In genomic region chr19:20244356-20244755, GRCh38 we compare ENCODE assay signal across 31 cellular contexts.
DNase-seq lines count a peak whose midpoint lies in the region; ATAC-seq and TF ChIP-seq lines count a peak whose summit lies in the region.
"Had no signal": no experiment of that assay in that cellular context is flagged by ENCODE, and none has a peak within 500 bp of the region (broad histone marks: within the 10 kb centered on the region; RNA-seq: fewer than 3 reads in every experiment).

No MANE protein-coding gene starts in this region.

- no peak overlapping the region for H2BK15ac ChIP-seq in mesenchymal stem cell (ENCODE audit: low read depth, poor library complexity, severe bottlenecking)

- H3K36me3 ChIP-seq in mesenchymal stem cell (ENCODE audit: control insufficient read depth in 1 of 2, insufficient read depth in 2 of 2, low read depth in 1 of 2, low read length in 2 of 2): no peaks in the 10 kb centered on the region
- H3K36me3 ChIP-seq: BE2C, HAP-1, lower lobe of right lung, pancreas had no signal

- no peak overlapping the region for H2AFZ ChIP-seq in mesenchymal stem cell (ENCODE audit: low read depth, low read length)

- no peak overlapping the region for H3K14ac ChIP-seq in mesenchymal stem cell (ENCODE audit: low read length in 2 of 2)

- peak overlapping the region; percentile 72 for H3K27ac Mint-ChIP-seq in activated CD8-positive, alpha-beta memory T cell treated with anti-CD3 and anti-CD28 coated beads, Interleukin-2, amount 10 ng/mL, durations not matched to agents 7 days and 5 days
- H3K27ac Mint-ChIP-seq in IgD-negative memory B cell (peak overlapping the region in 2 of 3 donors; percentile 22 to 72), natural killer cell (peak overlapping the region; percentile 60 to 78)
- peak overlapping the region; percentile 86 for H3K27ac Mint-ChIP-seq in activated T-helper 17 cell treated with anti-CD3 and anti-CD28 coated beads, Interleukin-2, amount 50 U/mL, for 72 hours
- H3K27ac Mint-ChIP-seq: activated naive CD4-positive, alpha-beta T cell treated with anti-CD3 and anti-CD28 coated beads for 36 hours; T-helper 2 cell treated with Interferon-gamma antibody and Interleukin-4, amounts not matched to agents 5 μg/mL and 100 μg/mL, for 36 hours; type B pancreatic cell had no signal

- ATAC-seq in activated CD8-positive, alpha-beta memory T cell treated with anti-CD3 and anti-CD28 coated beads, Interleukin-2, amount 10 ng/mL, durations not matched to agents 7 days and 5 days: peak; percentile 81
- ATAC-seq in activated T-helper 17 cell treated with anti-CD3 and anti-CD28 coated beads, Interleukin-2, amount 50 U/mL, for 72 hours (replicated peaks): peak; percentile 84
- ATAC-seq in natural killer cell: peak; percentile 77 to 97 (median 94)
- ATAC-seq: lower lobe of right lung, mucosa of descending colon, pancreas, SK-N-SH treated with all-trans-retinoic acid at 6 μM for 48 hours had no signal

- H4K8ac ChIP-seq in mesenchymal stem cell (ENCODE audit: low read length): no peak overlapping the region

- no peak overlapping the region for H3K9ac ChIP-seq in mesenchymal stem cell (ENCODE audit: low read length)

- H2BK12ac ChIP-seq in mesenchymal stem cell (ENCODE audit: low read length in 2 of 2): no peak overlapping the region

- no peaks in the 10 kb centered on the region for H3K27me3 Mint-ChIP-seq in activated CD8-positive, alpha-beta memory T cell treated with anti-CD3 and anti-CD28 coated beads, Interleukin-2, amount 10 ng/mL, durations not matched to agents 7 days and 5 days
- no peaks in the 10 kb centered on the region for H3K27me3 Mint-ChIP-seq in IgD-negative memory B cell
- H3K27me3 Mint-ChIP-seq in activated T-helper 17 cell treated with anti-CD3 and anti-CD28 coated beads, Interleukin-2, amount 50 U/mL, for 72 hours: no peaks in the 10 kb centered on the region
- no peaks in the 10 kb centered on the region for H3K27me3 Mint-ChIP-seq in natural killer cell (ENCODE audit: low read depth in 2 of 2)
- H3K27me3 Mint-ChIP-seq: type B pancreatic cell had no signal

- no peak overlapping the region for H3K4ac ChIP-seq in mesenchymal stem cell (ENCODE audit: low read depth in 1 of 2, low read length in 2 of 2)

- peaks cover 16% of the 10 kb centered on the region for H3K36me3 Mint-ChIP-seq in activated CD8-positive, alpha-beta memory T cell treated with anti-CD3 and anti-CD28 coated beads, Interleukin-2, amount 10 ng/mL, durations not matched to agents 7 days and 5 days
- H3K36me3 Mint-ChIP-seq in IgD-negative memory B cell: no peaks in the 10 kb centered on the region
- H3K36me3 Mint-ChIP-seq in activated T-helper 17 cell treated with anti-CD3 and anti-CD28 coated beads, Interleukin-2, amount 50 U/mL, for 72 hours (ENCODE audit: low read depth): no peaks in the 10 kb centered on the region
- H3K36me3 Mint-ChIP-seq in natural killer cell: no peaks in the 10 kb centered on the region
- H3K36me3 Mint-ChIP-seq: type B pancreatic cell had no signal

- no peaks in the 10 kb centered on the region for H3K79me1 ChIP-seq in mesenchymal stem cell (replicated peaks; ENCODE audit: low read length, poor library complexity, severe bottlenecking)

- no peak overlapping the region for H3K23ac ChIP-seq in mesenchymal stem cell (ENCODE audit: low read length in 2 of 2)

- H3K18ac ChIP-seq in mesenchymal stem cell (ENCODE audit: low read depth in 1 of 2, low read length in 2 of 2): no peak overlapping the region

- no peak overlapping the region for H3K4me2 ChIP-seq in mesenchymal stem cell (ENCODE audit: low read length, poor library complexity, severe bottlenecking)

- no peaks in the 10 kb centered on the region for H3K4me1 ChIP-seq in mesenchymal stem cell (ENCODE audit: control insufficient read depth, insufficient read depth, low read depth, low read length)
- H3K4me1 ChIP-seq: BE2C, HAP-1 had no signal

- no peak overlapping the region for H3K27ac ChIP-seq in mesenchymal stem cell (ENCODE audit: low read length, poor library complexity, severe bottlenecking)
- H3K27ac ChIP-seq: lower lobe of right lung, pancreas, skin epidermis had no signal

- peak overlapping the region; percentile 53 for H3K4me3 Mint-ChIP-seq in activated CD8-positive, alpha-beta memory T cell treated with anti-CD3 and anti-CD28 coated beads, Interleukin-2, amount 10 ng/mL, durations not matched to agents 7 days and 5 days
- H3K4me3 Mint-ChIP-seq in IgD-negative memory B cell: peak overlapping the region; percentile 28 to 86 (median 52)
- H3K4me3 Mint-ChIP-seq in activated T-helper 17 cell treated with anti-CD3 and anti-CD28 coated beads, Interleukin-2, amount 50 U/mL, for 72 hours: peak overlapping the region; percentile 68
- peak overlapping the region; percentile 49 for H3K4me3 Mint-ChIP-seq in natural killer cell
- H3K4me3 Mint-ChIP-seq: activated naive CD4-positive, alpha-beta T cell treated with anti-CD3 and anti-CD28 coated beads for 36 hours; neural crest cell; T-helper 2 cell treated with Interferon-gamma antibody and Interleukin-4, amounts not matched to agents 5 μg/mL and 100 μg/mL, for 36 hours; type B pancreatic cell had no signal

- H3K9me3 ChIP-seq in mesenchymal stem cell (ENCODE audit: control insufficient read depth, low read length): peaks cover 30% of the 10 kb centered on the region
- H3K9me3 ChIP-seq: BE2C, HAP-1, lower lobe of right lung, mucosa of descending colon, pancreas had no signal

- no peak for TF ChIP-seq CTCF in natural killer cell (IDR thresholded peaks at IDR 0.05)

- 95% methylated on average over 3 of the region's 3 CpGs for WGBS in mesenchymal stem cell

- peak; percentile 43 for DNase-seq in activated CD8-positive, alpha-beta memory T cell treated with anti-CD3 and anti-CD28 coated beads, Interleukin-2, amount 10 ng/mL, durations not matched to agents 7 days and 5 days
- DNase-seq in activated CD8-positive, alpha-beta memory T cell treated with anti-CD3 and anti-CD28 coated beads for 24 hours: no peak
- DNase-seq in natural killer cell (no peak), SKM-1 (lab: John Stamatoyannopoulos, UW; ENCODE audit: unreplicated experiment) (no peak), HT-29 (ENCODE audit: low spot score) (no peak), mesenchymal stem cell (no peak)
- DNase-seq: activated CD4-positive, alpha-beta T cell treated with anti-CD3 and anti-CD28 coated beads, Interleukin-2, amount 50 U/mL, for 48 hours; activated naive CD4-positive, alpha-beta T cell treated with anti-CD3 and anti-CD28 coated beads for 36 hours; amygdala; BE2C; COR-L47; effector CD8-positive, alpha-beta T cell; erythroblast; GF-D8; KG1; kidney glomerular epithelial cell; lower lobe of right lung; mucosa of descending colon; NCI-H1436; NCI-H2081 treated with DMSO at 0.1 percent for 48 hours; NCI-H774; pancreas; retina had no signal

- no peaks in the 10 kb centered on the region for H3K27me3 ChIP-seq in mesenchymal stem cell (ENCODE audit: control insufficient read depth in 1 of 2, insufficient read depth in 1 of 2, low read length in 2 of 2)
- H3K27me3 ChIP-seq: BE2C, pancreas had no signal

- H2BK120ac ChIP-seq in mesenchymal stem cell (ENCODE audit: low read depth, low read length): no peak overlapping the region

- no peak overlapping the region for H2BK5ac ChIP-seq in mesenchymal stem cell (ENCODE audit: low read depth, low read length, poor library complexity, severe bottlenecking)

- H3K4me1 Mint-ChIP-seq in activated CD8-positive, alpha-beta memory T cell treated with anti-CD3 and anti-CD28 coated beads, Interleukin-2, amount 10 ng/mL, durations not matched to agents 7 days and 5 days: peaks cover 11% of the 10 kb centered on the region
- H3K4me1 Mint-ChIP-seq in IgD-negative memory B cell (peaks cover 4 to 13% (median 8%) of the 10 kb centered on the region in 3 donors), natural killer cell (peaks cover 9 to 12% of the 10 kb centered on the region in 2 donors)
- peaks cover 11% of the 10 kb centered on the region for H3K4me1 Mint-ChIP-seq in activated T-helper 17 cell treated with anti-CD3 and anti-CD28 coated beads, Interleukin-2, amount 50 U/mL, for 72 hours
- H3K4me1 Mint-ChIP-seq: neural crest cell had no signal

- intact Hi-C loops in natural killer cell (cut with micrococcal nuclease): no loop called here

- H3K4me3 ChIP-seq in mesenchymal stem cell (ENCODE audit: insufficient read depth in 1 of 2, low read depth in 1 of 2, low read length in 2 of 2): no peak overlapping the region
- H3K4me3 ChIP-seq: HAP-1, lower lobe of right lung, mucosa of descending colon, pancreas, skin epidermis had no signal

- peaks cover 14% of the 10 kb centered on the region for H3K9me3 Mint-ChIP-seq in activated CD8-positive, alpha-beta memory T cell treated with anti-CD3 and anti-CD28 coated beads, Interleukin-2, amount 10 ng/mL, durations not matched to agents 7 days and 5 days (ENCODE audit: low read depth)
- peaks cover 0 to 4% (median 1%) of the 10 kb centered on the region in 3 donors for H3K9me3 Mint-ChIP-seq in IgD-negative memory B cell
- H3K9me3 Mint-ChIP-seq in activated T-helper 17 cell treated with anti-CD3 and anti-CD28 coated beads, Interleukin-2, amount 50 U/mL, for 72 hours: peaks cover 4% of the 10 kb centered on the region
- H3K9me3 Mint-ChIP-seq in natural killer cell: no peaks in the 10 kb centered on the region
- H3K9me3 Mint-ChIP-seq: activated naive CD4-positive, alpha-beta T cell treated with anti-CD3 and anti-CD28 coated beads for 36 hours; neural crest cell; type B pancreatic cell had no signal

- H2AK5ac ChIP-seq in mesenchymal stem cell (ENCODE audit: low read length, severe bottlenecking): no peak overlapping the region

- no peak overlapping the region for H4K91ac ChIP-seq in mesenchymal stem cell (ENCODE audit: low read length)

- CTCF ChIA-PET in activated CD8-positive, alpha-beta memory T cell treated with anti-CD3 and anti-CD28 coated beads, Interleukin-2, amount 10 ng/mL, durations not matched to agents 7 days and 5 days (lab: Charles Lee): no interaction called here
